ENCODE assay signal across 7 cellular contexts in genomic region chr9:66890334-66890733, GRCh38.
ATAC-seq lines count a peak whose summit lies in the region.

No MANE protein-coding gene starts in this region.

- ATAC-seq in GM18519 (IDR thresholded peaks at IDR 0.05; ENCODE audit: low FRiP score, unreplicated experiment), result peak; percentile 94
- peak; percentile 88 for ATAC-seq in GM19328 (IDR thresholded peaks at IDR 0.05; ENCODE audit: unreplicated experiment)
- ATAC-seq in GM21367 (IDR thresholded peaks at IDR 0.05; ENCODE audit: unreplicated experiment), result peak; percentile 82
- ATAC-seq in GM21737 (IDR thresholded peaks at IDR 0.05; ENCODE audit: unreplicated experiment), result peak; percentile 68
- peak; percentile 85 for ATAC-seq in HG02884 (IDR thresholded peaks at IDR 0.05; ENCODE audit: unreplicated experiment)
- peak; percentile 82 for ATAC-seq in HG03095 (IDR thresholded peaks at IDR 0.05; ENCODE audit: unreplicated experiment)
- ATAC-seq in HG03457 (IDR thresholded peaks at IDR 0.05; ENCODE audit: unreplicated experiment), result peak; percentile 82

Comparison
In these comparisons a context has a peak if more than half of its experiments do, and no peak if none do; other contexts are left out.
1. Peak in every context shown above with its lines: ATAC-seq.